Comparison of ENCODE assay signal across 8 cellular contexts in the genomic region with DNA sequence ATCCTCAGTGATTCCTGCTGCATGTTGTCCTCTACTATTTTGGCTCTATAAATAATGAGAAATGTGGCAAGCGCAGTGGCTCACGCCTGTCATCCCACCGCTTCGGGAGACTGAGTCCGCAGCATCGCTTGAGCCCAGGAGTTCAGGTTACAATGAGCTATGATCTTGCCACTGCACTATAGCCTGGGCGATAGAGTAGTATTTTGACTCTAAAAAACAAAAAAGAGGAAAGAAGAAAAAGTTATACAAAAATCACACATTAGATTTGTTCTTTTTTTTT. TPM values are rescaled to one million over a fixed set of nuclear protein-coding genes. Genes with fewer than 3 reads are reported as not detected.
DNase-seq lines count a peak whose midpoint lies in the region; ATAC-seq and TF ChIP-seq lines count a peak whose summit lies in the region.

No MANE protein-coding gene starts in this region.

- H3K36me3 Mint-ChIP-seq in chondrocyte (ENCODE audit: low read depth) (peaks cover 1% of the 10 kb centered on the region), natural killer cell (no peaks in the 10 kb centered on the region)

- DNase-seq in AG09309 (ENCODE audit: low read depth) (no peak), Kasumi-1 (lab: John Stamatoyannopoulos, UW) (peak; percentile 24 to 47), chondrocyte (ENCODE audit: low spot score) (no peak), natural killer cell (no peak), NCI-H2196 (lab: John Stamatoyannopoulos, UW; ENCODE audit: unreplicated experiment) (no peak), NCI-H1930 (lab: John Stamatoyannopoulos, UW) (no peak)

- H3K27ac Mint-ChIP-seq in chondrocyte (ENCODE audit: unreplicated experiment) (peak overlapping the region; percentile 96), natural killer cell (peak overlapping the region; percentile 94 to 97)

- peak overlapping the region; percentile 90 for H3K4me3 ChIP-seq in AG09309 (ENCODE audit: control insufficient read depth, low read depth, low read length)

- H3K4me3 Mint-ChIP-seq in chondrocyte (ENCODE audit: unreplicated experiment) (peak overlapping the region; percentile 100), natural killer cell (peak overlapping the region; percentile 99)

- H3K9me3 Mint-ChIP-seq in chondrocyte (ENCODE audit: low read depth) (no peaks in the 10 kb centered on the region), natural killer cell (no peaks in the 10 kb centered on the region)

- no peak for TF ChIP-seq CTCF in AG09309 (IDR thresholded peaks at IDR 0.05; ENCODE audit: control insufficient read depth, insufficient read depth, low read depth, low read length, missing control alignments)
- no peak for TF ChIP-seq CTCF in chondrocyte (IDR thresholded peaks at IDR 0.05)
- TF ChIP-seq CTCF in natural killer cell (IDR thresholded peaks at IDR 0.05) = no peak

- no peak for ATAC-seq in natural killer cell
- ATAC-seq in GM19035 (IDR thresholded peaks at IDR 0.05; ENCODE audit: unreplicated experiment) = no peak
- no peak for ATAC-seq in GM21423 (IDR thresholded peaks at IDR 0.05; ENCODE audit: unreplicated experiment)

- H3K27me3 Mint-ChIP-seq in chondrocyte (ENCODE audit: low read depth) (no peaks in the 10 kb centered on the region), natural killer cell (ENCODE audit: low read depth in 2 of 2) (no peaks in the 10 kb centered on the region)

- H3K4me1 Mint-ChIP-seq in chondrocyte (ENCODE audit: low read depth) (peaks cover 23% of the 10 kb centered on the region), natural killer cell (peaks cover 32 to 39% of the 10 kb centered on the region in 2 donors)

- intact Hi-C loops in natural killer cell (cut with micrococcal nuclease) = no loop called here

RNA-seq across cellular contexts. Expression of gene SLC25A44, which starts 0.8 kb away (rescaled TPM):
- total RNA-seq in chondrocyte = 13.4 to 17.5 TPM (median 17.2 TPM) in 3 replicates
- 10 to 100 TPM; 17.1 to 49.2 (median 22.0) TPM for total RNA-seq in natural killer cell

RNA-seq across cellular contexts. Expression of gene PMF1, which starts 19.7 kb away (rescaled TPM):
- 35.8 to 40.5 TPM (median 38.6 TPM) in 3 replicates for total RNA-seq in chondrocyte
- 10 to 100 TPM; 61.5 to 70.3 (median 64.0) TPM for total RNA-seq in natural killer cell

RNA-seq across cellular contexts. Expression of gene SEMA4A, which starts 39.8 kb away (rescaled TPM):
- total RNA-seq in chondrocyte (1.6 to 2.5 TPM (median 2.0 TPM) in 3 replicates), natural killer cell (10 to 100 TPM in 1 of 3 donors, 1 to 10 TPM in 2; 2.6 to 13.0 (median 7.0) TPM)

RNA-seq across cellular contexts. Expression of gene BGLAP, which starts 48.8 kb away (rescaled TPM):
- 0.82 TPM in 1 of 3 replicates, not detected in the others for total RNA-seq in chondrocyte
- 1 to 10 TPM in 2 of 3 donors, under 1 TPM in 1; 0.45 to 1.6 (median 1.1) TPM for total RNA-seq in natural killer cell

RNA-seq across cellular contexts. Expression of gene PAQR6, which starts 54.7 kb away (rescaled TPM):
- total RNA-seq in chondrocyte (4.9 to 6.9 TPM (median 4.9 TPM) in 3 replicates), natural killer cell (1 to 10 TPM; 2.6 to 5.5 (median 3.5) TPM)

Comparison
In these comparisons a context has a peak if more than half of its experiments do, and no peak if none do; other contexts are left out.
1. DNase-seq: peak in Kasumi-1 (2 of 2); none in AG09309 (single experiment), chondrocyte (single experiment), natural killer cell (single experiment), NCI-H2196 (single experiment) and NCI-H1930 (0 of 2).